In genomic region chr22:34427841-34428240, GRCh38 we compare ENCODE assay signal across 1 cellular context.
A peak's percentile ranks its signal among the peaks of the same experiment; 100 is the strongest.
TF ChIP-seq lines count a peak whose summit lies in the region.

No MANE protein-coding gene starts in this region.

TF ChIP-seq in HepG2, 621 proteins besides CTCF, POLR2A, EP300 and RAD21 (continued from another document):
- no peak for TF ChIP-seq RERE (CRISPR knock-in tag; IDR thresholded peaks at IDR 0.05; ENCODE audit: low read depth)
- no peak for TF ChIP-seq CC2D1A (CRISPR knock-in tag; IDR thresholded peaks at IDR 0.05)
- TF ChIP-seq MAFK (conservative IDR thresholded peaks at IDR 0.05 in 1 of 2, IDR thresholded peaks at IDR 0.05 in 1 of 2; ENCODE audit: low read length in 2 of 2), result peak; percentile 93 to 96
- TF ChIP-seq DR1 (CRISPR knock-in tag; IDR thresholded peaks at IDR 0.05), result no peak
- TF ChIP-seq EZH2 (conservative IDR thresholded peaks at IDR 0.05; ENCODE audit: low read depth, low read length), result no peak
- TF ChIP-seq CEBPB (IDR thresholded peaks at IDR 0.05; ENCODE audit: borderline replicate concordance, low read depth, low read length), result peak; percentile 33; the same call in 1 of the 2 replicates
- no peak for TF ChIP-seq ZNF24 (IDR thresholded peaks at IDR 0.05)
- no peak for TF ChIP-seq PAWR (CRISPR knock-in tag; IDR thresholded peaks at IDR 0.05; ENCODE audit: borderline replicate concordance)
- no peak for TF ChIP-seq SP1 (IDR thresholded peaks at IDR 0.05)
- TF ChIP-seq SP1 (CRISPR knock-in tag; IDR thresholded peaks at IDR 0.05), result no peak
- peak; percentile 93 for TF ChIP-seq MAFF (IDR thresholded peaks at IDR 0.05; ENCODE audit: low read depth, low read length)
- no peak for TF ChIP-seq RBAK (CRISPR knock-in tag; IDR thresholded peaks at IDR 0.05)
- no peak for TF ChIP-seq POGZ (CRISPR knock-in tag; IDR thresholded peaks at IDR 0.05)
- no peak for TF ChIP-seq MLXIP (CRISPR knock-in tag; IDR thresholded peaks at IDR 0.05; ENCODE audit: borderline replicate concordance)
- TF ChIP-seq FOXK1 (CRISPR knock-in tag; IDR thresholded peaks at IDR 0.05; ENCODE audit: borderline replicate concordance, low read depth), result no peak
- no peak for TF ChIP-seq ZNF879 (CRISPR knock-in tag; IDR thresholded peaks at IDR 0.05)
- no peak for TF ChIP-seq ZBTB2 (CRISPR knock-in tag; IDR thresholded peaks at IDR 0.05; ENCODE audit: low read depth)
- TF ChIP-seq FOXM1 (CRISPR knock-in tag; IDR thresholded peaks at IDR 0.05), result no peak
